ENCODE assay signal across 9 cellular contexts in genomic region chr2:148642891-148643416, GRCh38. TPM values are rescaled to one million over a fixed set of nuclear protein-coding genes. Genes with fewer than 3 reads are reported as not detected.
A peak's percentile ranks its signal among the peaks of the same experiment; 100 is the strongest.
DNase-seq lines count a peak whose midpoint lies in the region; ATAC-seq and TF ChIP-seq lines count a peak whose summit lies in the region.
"Had no signal": no experiment of that assay in that cellular context is flagged by ENCODE, and none has a peak within 500 bp of the region (broad histone marks: within the 10 kb centered on the region; RNA-seq: fewer than 3 reads in every experiment).

No MANE protein-coding gene starts in this region.

- no peaks in the 10 kb centered on the region for H3K9me3 ChIP-seq in T-helper 17 cell (ENCODE audit: control insufficient read depth, low read length, poor library complexity, severe bottlenecking)
- no peaks in the 10 kb centered on the region for H3K9me3 ChIP-seq in suprapubic skin
- H3K9me3 ChIP-seq: heart right ventricle had no signal

- 59% methylated on average over 3 of the region's 3 CpGs for WGBS in suprapubic skin

- H3K27ac Mint-ChIP-seq in activated T-cell treated with anti-CD3 and anti-CD28 coated beads, Interleukin-2, amount 50 U/mL, for 72 hours, result peak overlapping the region; percentile 90
- peak overlapping the region; percentile 95 for H3K27ac Mint-ChIP-seq in T-helper 17 cell

- H3K27me3 Mint-ChIP-seq in activated T-cell treated with anti-CD3 and anti-CD28 coated beads, Interleukin-2, amount 50 U/mL, for 72 hours (ENCODE audit: low read depth), result peaks cover 5% of the 10 kb centered on the region
- H3K27me3 Mint-ChIP-seq in T-helper 17 cell, result no peaks in the 10 kb centered on the region

- H3K4me3 Mint-ChIP-seq in activated T-cell treated with anti-CD3 and anti-CD28 coated beads, Interleukin-2, amount 50 U/mL, for 72 hours, result peak overlapping the region; percentile 94 to 95
- peak overlapping the region; percentile 60 for H3K4me3 Mint-ChIP-seq in T-helper 17 cell

- H3K27ac ChIP-seq in suprapubic skin, result peak overlapping the region; percentile 100

- no peak for TF ChIP-seq EP300 in suprapubic skin (IDR thresholded peaks at IDR 0.05)

- no peak for DNase-seq in activated T-cell treated with anti-CD3 and anti-CD28 coated beads, Interleukin-2, amount 50 U/mL, for 72 hours
- no peak for DNase-seq in activated T-cell treated with anti-CD3 and anti-CD28 coated beads, Interleukin-2, amount 50 U/mL, for 48 hours
- DNase-seq in T-helper 17 cell (no peak), foreskin fibroblast (peak; percentile 51 to 67), suprapubic skin (ENCODE audit: low spot score in 2 of 2) (no peak), UCSD-AML1 (lab: John Stamatoyannopoulos, UW; ENCODE audit: unreplicated experiment) (no peak)

- no peak for TF ChIP-seq POLR2A in suprapubic skin (IDR thresholded peaks at IDR 0.05)

- no peaks in the 10 kb centered on the region for H3K27me3 ChIP-seq in suprapubic skin
- H3K27me3 ChIP-seq: heart right ventricle had no signal

- no peak for TF ChIP-seq CTCF in foreskin fibroblast (IDR thresholded peaks at IDR 0.05; ENCODE audit: low read depth, low read length)
- no peak for TF ChIP-seq CTCF in suprapubic skin (IDR thresholded peaks at IDR 0.05)

- peaks cover 25% of the 10 kb centered on the region for H3K4me1 Mint-ChIP-seq in activated T-cell treated with anti-CD3 and anti-CD28 coated beads, Interleukin-2, amount 50 U/mL, for 72 hours (ENCODE audit: low read depth)
- peaks cover 23% of the 10 kb centered on the region for H3K4me1 Mint-ChIP-seq in T-helper 17 cell

- H3K36me3 ChIP-seq in suprapubic skin, result no peaks in the 10 kb centered on the region
- H3K36me3 ChIP-seq: heart right ventricle had no signal

- peaks cover 5 to 6% of the 10 kb centered on the region in 2 donors for H3K36me3 Mint-ChIP-seq in activated T-cell treated with anti-CD3 and anti-CD28 coated beads, Interleukin-2, amount 50 U/mL, for 72 hours (ENCODE audit: insufficient read depth in 2 of 2)
- H3K36me3 Mint-ChIP-seq in T-helper 17 cell (ENCODE audit: low read depth), result peaks cover 4% of the 10 kb centered on the region

- no peak for ATAC-seq in activated T-cell treated with anti-CD3 and anti-CD28 coated beads, Interleukin-2, amount 50 U/mL, for 72 hours (replicated peaks in 1 of 2)
- no peak for ATAC-seq in T-helper 17 cell
- no peak for ATAC-seq in HG02981 (IDR thresholded peaks at IDR 0.05; ENCODE audit: unreplicated experiment)
- no peak for ATAC-seq in HG02759 (IDR thresholded peaks at IDR 0.05; ENCODE audit: unreplicated experiment)
- ATAC-seq: heart right ventricle had no signal

- H3K9me3 Mint-ChIP-seq in activated T-cell treated with anti-CD3 and anti-CD28 coated beads, Interleukin-2, amount 50 U/mL, for 72 hours, result no peaks in the 10 kb centered on the region

- no peak overlapping the region for H3K4me3 ChIP-seq in foreskin fibroblast (ENCODE audit: low read depth in 1 of 2, low read length in 2 of 2)
- H3K4me3 ChIP-seq in suprapubic skin, result no peak overlapping the region

- H3K4me1 ChIP-seq in suprapubic skin, result peaks cover 24% of the 10 kb centered on the region

RNA-seq across cellular contexts. Expression of gene EPC2, which starts 1.6 kb away (rescaled TPM):
- total RNA-seq in activated T-cell treated with anti-CD3 and anti-CD28 coated beads, Interleukin-2, amount 50 U/mL, for 72 hours, result 10 to 100 TPM; 33.2 to 37.2 TPM
- 10 to 100 TPM; 76.5 to 89.0 TPM for total RNA-seq in T-helper 17 cell
- total RNA-seq in suprapubic skin, result 10 to 100 TPM; 22.9 to 30.3 (median 26.9) TPM

Comparison
In these comparisons a context has a peak if more than half of its experiments do, and no peak if none do; other contexts are left out.
1. DNase-seq: peak in foreskin fibroblast (2 of 2); none in activated T-cell treated with anti-CD3 and anti-CD28 coated beads, Interleukin-2, amount 50 U/mL, for 72 hours (0 of 2), activated T-cell treated with anti-CD3 and anti-CD28 coated beads, Interleukin-2, amount 50 U/mL, for 48 hours (0 of 2), T-helper 17 cell (0 of 3), suprapubic skin (0 of 2) and UCSD-AML1 (single experiment).